In genomic region chr15:79653533-79653932, GRCh38 we compare ENCODE assay signal across 7 cellular contexts.
"Had no signal": no experiment of that assay in that cellular context is flagged by ENCODE, and none has a peak within 500 bp of the region (broad histone marks: within the 10 kb centered on the region; RNA-seq: fewer than 3 reads in every experiment).

No MANE protein-coding gene starts in this region.

- H3K27ac ChIP-seq: GM23248, HL-60 had no signal

- H3K36me3 ChIP-seq: HAP-1 had no signal

- H3K9ac ChIP-seq: GM23248 had no signal

- H3K4me3 ChIP-seq: GM23248, HAP-1, K562 had no signal

- ATAC-seq: HCT116, K562 had no signal

- DNase-seq: GOT3, H7 had no signal

- H3K4me1 ChIP-seq: HAP-1 had no signal

- H3K9me3 ChIP-seq: HAP-1 had no signal
